Comparison of ENCODE assay signal across 11 cellular contexts in the genomic region with DNA sequence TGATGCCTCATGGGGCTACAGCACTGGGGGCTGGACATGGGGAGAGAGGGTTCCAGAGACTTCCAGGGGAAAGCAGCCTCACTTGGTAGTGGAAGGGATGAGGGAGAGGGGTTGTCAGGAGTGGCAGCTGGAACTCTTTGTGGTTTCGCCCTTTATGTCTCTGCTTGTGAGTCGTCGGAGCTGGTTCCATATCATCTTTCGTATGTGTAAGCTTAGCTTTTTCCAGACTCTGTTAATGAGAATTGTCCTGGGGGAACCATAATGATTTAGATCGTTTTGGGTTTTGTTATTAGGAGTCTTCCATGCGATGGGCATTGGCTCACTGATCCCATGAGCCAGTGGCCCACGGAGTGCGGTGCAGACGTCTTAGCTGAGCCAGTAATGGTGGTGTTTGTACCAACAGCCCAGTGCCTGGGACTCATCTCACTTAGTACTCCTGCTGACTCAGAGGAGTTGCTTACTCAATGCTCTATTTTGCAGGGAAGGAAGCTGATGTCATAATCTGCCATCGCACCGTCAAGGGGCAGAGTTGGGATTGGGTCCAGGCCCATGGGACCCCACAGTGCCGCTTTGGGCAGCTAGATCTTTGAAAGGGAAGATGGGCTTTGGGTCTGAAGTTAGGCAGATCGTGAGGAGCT. TPM values are rescaled to one million over a fixed set of nuclear protein-coding genes. Genes with fewer than 3 reads are reported as not detected.
DNase-seq lines count a peak whose midpoint lies in the region; ATAC-seq, FAIRE-seq and TF ChIP-seq lines count a peak whose summit lies in the region.
"Had no signal": no experiment of that assay in that cellular context is flagged by ENCODE, and none has a peak within 500 bp of the region (broad histone marks: within the 10 kb centered on the region; RNA-seq: fewer than 3 reads in every experiment).

No MANE protein-coding gene starts in this region.

- FAIRE-seq in K562 (lab: Jason Lieb, UNC) (peak; percentile 44), GM19239 (lab: Jason Lieb, UNC) (no peak)

- 34% methylated on average over 13 of the region's 13 CpGs for WGBS in K562 (ENCODE audit: insufficient coverage, low coverage, missing lambda C conversion rate)
- 87 to 88% methylated on average over 11 to 13 of the region's 13 CpGs for WGBS in mesodermal cell (ENCODE audit: insufficient coverage in 2 of 2), 2 experiments

- POLR2A ChIA-PET in K562 (lab: Yijun Ruan, JAX): interaction anchor here (0.5 to 1.0 kb wide), 2 partner anchors 38 to 174 kb away, joined by 3 read pairs; no protein-coding TSS in a partner anchor

- no peaks in the 10 kb centered on the region for H3K79me2 ChIP-seq in K562 (ENCODE audit: control insufficient read depth, insufficient read depth, low read length)

- H3K4me3 ChIP-seq in K562 (no peak overlapping the region), mesodermal cell (ENCODE audit: extremely low read depth, insufficient read depth, low read length, poor library complexity, severe bottlenecking) (no peak overlapping the region)
- H3K4me3 ChIP-seq: vagina had no signal

- CTCF ChIA-PET in K562 (lab: Yijun Ruan, JAX; ENCODE audit: low intra/inter-chr PET ratio): no interaction called here

- no peaks in the 10 kb centered on the region for H3K9me1 ChIP-seq in K562 (ENCODE audit: control insufficient read depth, insufficient read depth, low read length)

- no peak overlapping the region for H3K9ac ChIP-seq in K562 (ENCODE audit: insufficient read depth in 1 of 2, low read depth in 2 of 2, low read length in 2 of 2)

- no TSS peak for BruUV-seq in K562 (replicated peaks; lab: Mats Ljungman, UMichigan)

- ATAC-seq in K562: peak; percentile 75
- ATAC-seq in GM19452 (IDR thresholded peaks at IDR 0.05; ENCODE audit: unreplicated experiment): no peak

- no peak overlapping the region for H3K4me2 ChIP-seq in K562 (ENCODE audit: insufficient read depth, low read length)

- H3K4me1 ChIP-seq in K562 (replicated peaks in 1 of 2; ENCODE audit: control insufficient read depth in 2 of 2, insufficient read depth in 2 of 2, low read length in 2 of 2) (peaks cover 4 to 14% of the 10 kb centered on the region in 2 experiments; a peak in 3 of 5 replicates), mesodermal cell (ENCODE audit: control insufficient read depth, insufficient read depth, low read length, poor library complexity, severe bottlenecking) (peaks cover 31% of the 10 kb centered on the region)
- H3K4me1 ChIP-seq: vagina had no signal

- H3K27ac ChIP-seq in K562 (ENCODE audit: extremely low read depth, low read depth, low read length) (no peak overlapping the region), mesodermal cell (ENCODE audit: low read depth, low read length, severe bottlenecking) (peak overlapping the region; percentile 69)
- H3K27ac ChIP-seq: vagina had no signal

- H4K20me1 ChIP-seq in K562 (replicated peaks; ENCODE audit: control insufficient read depth, insufficient read depth, low read length): peaks cover 11% of the 10 kb centered on the region; the same call in 1 of the 2 replicates

- in situ Hi-C loops in K562 (cut with MboI): loop anchor here (25.0 kb wide), 1 partner anchor 769 kb away; no protein-coding TSS in a partner anchor

- H3K36me3 ChIP-seq in K562 (ENCODE audit: control insufficient read depth, insufficient read depth, low read length): no peaks in the 10 kb centered on the region
- peaks cover 40% of the 10 kb centered on the region for H3K36me3 ChIP-seq in mesodermal cell (ENCODE audit: control insufficient read depth, insufficient read depth, low read length)

- TF ChIP-seq RAD21 in K562 (CRISPR knock-in tag; conservative IDR thresholded peaks at IDR 0.05 in 1 of 2, IDR thresholded peaks at IDR 0.05 in 1 of 2): no peak

- H3K9me3 ChIP-seq in K562 (replicated peaks; ENCODE audit: control insufficient read depth, insufficient read depth, low read depth, low read length): no peaks in the 10 kb centered on the region
- H3K9me3 ChIP-seq in mesodermal cell (ENCODE audit: control insufficient read depth, low read length): no peaks in the 10 kb centered on the region
- H3K9me3 ChIP-seq: vagina had no signal

- no peak overlapping the region for H2AFZ ChIP-seq in K562 (ENCODE audit: low read depth, low read length)

- DNase-seq in AG09319 (ENCODE audit: extremely low read depth, low read depth): peak; percentile 49
- peak; percentile 3 to 40 for DNase-seq in Kasumi-1 (lab: John Stamatoyannopoulos, UW)
- peak in 1 of 4 experiments; percentile 29 for DNase-seq in K562 (ENCODE audit: extremely low read depth in 1 of 4, low spot score in 3 of 4)
- no peak for DNase-seq in NCI-H2029 treated with DMSO at 0.1 percent for 48 hours (lab: John Stamatoyannopoulos, UW)
- no peak for DNase-seq in T-helper 9 cell
- no peak for DNase-seq in GM19239 (ENCODE audit: insufficient read length, low spot score)
- DNase-seq: activated naive CD8-positive, alpha-beta T cell treated with anti-CD3 and anti-CD28 coated beads for 36 hours; KBM-7 had no signal

- TF ChIP-seq CTCF in AG09319 (IDR thresholded peaks at IDR 0.05; ENCODE audit: low read depth, low read length) (no peak), K562 (IDR thresholded peaks at IDR 0.05 in 2 of 3, conservative IDR thresholded peaks at IDR 0.05 in 1 of 3; ENCODE audit: insufficient read depth in 2 of 3, low read depth in 1 of 3, low read length in 3 of 3) (no peak)

- no peak for TF ChIP-seq POLR2A in K562 (conservative IDR thresholded peaks at IDR 0.05)

- no peak for TF ChIP-seq EP300 in K562 (IDR thresholded peaks at IDR 0.05; ENCODE audit: low read length)

- H3K27me3 ChIP-seq in K562 (ENCODE audit: control insufficient read depth in 2 of 2, insufficient read depth in 2 of 2, low read length in 2 of 2): no peaks in the 10 kb centered on the region
- H3K27me3 ChIP-seq: vagina had no signal

- intact Hi-C loops in K562 (cut with micrococcal nuclease): no loop called here

TF ChIP-seq in K562, 482 proteins besides CTCF, POLR2A, EP300 and RAD21 (continues in another document):
- TF ChIP-seq JUN (IDR thresholded peaks at IDR 0.05; ENCODE audit: borderline replicate concordance, low read depth, low read length) (peak; percentile 78), JUN (CRISPR knock-in tag; IDR thresholded peaks at IDR 0.05; ENCODE audit: borderline replicate concordance) (no peak), ZNF175 (CRISPR knock-in tag; IDR thresholded peaks at IDR 0.05; ENCODE audit: low read depth) (peak; percentile 89)
- TF ChIP-seq, protein P1, sequence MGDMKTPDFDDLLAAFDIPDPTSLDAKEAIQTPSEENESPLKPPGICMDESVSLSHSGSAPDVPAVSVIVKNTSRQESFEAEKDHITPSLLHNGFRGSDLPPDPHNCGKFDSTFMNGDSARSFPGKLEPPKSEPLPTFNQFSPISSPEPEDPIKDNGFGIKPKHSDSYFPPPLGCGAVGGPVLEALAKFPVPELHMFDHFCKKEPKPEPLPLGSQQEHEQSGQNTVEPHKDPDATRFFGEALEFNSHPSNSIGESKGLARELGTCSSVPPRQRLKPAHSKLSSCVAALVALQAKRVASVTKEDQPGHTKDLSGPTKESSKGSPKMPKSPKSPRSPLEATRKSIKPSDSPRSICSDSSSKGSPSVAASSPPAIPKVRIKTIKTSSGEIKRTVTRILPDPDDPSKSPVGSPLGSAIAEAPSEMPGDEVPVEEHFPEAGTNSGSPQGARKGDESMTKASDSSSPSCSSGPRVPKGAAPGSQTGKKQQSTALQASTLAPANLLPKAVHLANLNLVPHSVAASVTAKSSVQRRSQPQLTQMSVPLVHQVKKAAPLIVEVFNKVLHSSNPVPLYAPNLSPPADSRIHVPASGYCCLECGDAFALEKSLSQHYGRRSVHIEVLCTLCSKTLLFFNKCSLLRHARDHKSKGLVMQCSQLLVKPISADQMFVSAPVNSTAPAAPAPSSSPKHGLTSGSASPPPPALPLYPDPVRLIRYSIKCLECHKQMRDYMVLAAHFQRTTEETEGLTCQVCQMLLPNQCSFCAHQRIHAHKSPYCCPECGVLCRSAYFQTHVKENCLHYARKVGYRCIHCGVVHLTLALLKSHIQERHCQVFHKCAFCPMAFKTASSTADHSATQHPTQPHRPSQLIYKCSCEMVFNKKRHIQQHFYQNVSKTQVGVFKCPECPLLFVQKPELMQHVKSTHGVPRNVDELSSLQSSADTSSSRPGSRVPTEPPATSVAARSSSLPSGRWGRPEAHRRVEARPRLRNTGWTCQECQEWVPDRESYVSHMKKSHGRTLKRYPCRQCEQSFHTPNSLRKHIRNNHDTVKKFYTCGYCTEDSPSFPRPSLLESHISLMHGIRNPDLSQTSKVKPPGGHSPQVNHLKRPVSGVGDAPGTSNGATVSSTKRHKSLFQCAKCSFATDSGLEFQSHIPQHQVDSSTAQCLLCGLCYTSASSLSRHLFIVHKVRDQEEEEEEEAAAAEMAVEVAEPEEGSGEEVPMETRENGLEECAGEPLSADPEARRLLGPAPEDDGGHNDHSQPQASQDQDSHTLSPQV (IDR thresholded peaks at IDR 0.05): no peak
- TF ChIP-seq, protein P2, sequence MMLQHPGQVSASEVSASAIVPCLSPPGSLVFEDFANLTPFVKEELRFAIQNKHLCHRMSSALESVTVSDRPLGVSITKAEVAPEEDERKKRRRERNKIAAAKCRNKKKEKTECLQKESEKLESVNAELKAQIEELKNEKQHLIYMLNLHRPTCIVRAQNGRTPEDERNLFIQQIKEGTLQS (IDR thresholded peaks at IDR 0.05): peak; percentile 89
- TF ChIP-seq, protein P2 (CRISPR knock-in tag; conservative IDR thresholded peaks at IDR 0.05): no peak

RNA-seq across cellular contexts. Expression of gene NEK6, which starts 48.5 kb away (rescaled TPM):
- total RNA-seq in K562 (2011; cell fraction: chromatin; rRNA removed; ENCODE audit: low replicate concordance): 11.0 and 26.4 TPM in 2 replicates
- 6.4 and 7.7 TPM in 2 replicates for total RNA-seq in K562 (2011; cell fraction: nucleolus; rRNA removed)
- 8.4 and 9.9 TPM in 2 replicates for total RNA-seq in K562 (2011; cell fraction: nucleoplasm; rRNA removed)
- total RNA-seq in K562 (2014; rRNA removed) (8.0 and 11.4 TPM in 2 replicates), K562 (2014; rRNA removed; fragmentation: Illumina TruSeq; extraction: Trizol) (6.1 and 6.9 TPM in 2 replicates), K562 (2015; rRNA removed; fragmentation: Illumina TruSeq; extraction: Trizol) (7.9 and 8.4 TPM in 2 replicates), K562 (2021) (19.0 and 19.7 TPM in 2 replicates)
- polyA plus RNA-seq in K562 (2011; rRNA removed) (12.1 and 27.8 TPM in 2 replicates), K562 (2014; fragmentation: Illumina TruSeq; extraction: Trizol) (12.5 and 12.9 TPM in 2 replicates), K562 (2014; fragmentation: Nextera tagmentation; extraction: Ambion mirVana) (1 to 10 TPM; 3.1 to 3.5 TPM), K562 (2014; rRNA removed) (9.5 and 13.1 TPM in 2 replicates)
- 20.4 and 25.6 TPM in 2 replicates for polyA plus RNA-seq in K562 (2011; cell fraction: cytosol; rRNA removed)
- 13.6 and 24.6 TPM in 2 replicates for polyA plus RNA-seq in K562 (2011; cell fraction: nucleus; rRNA removed)
- 8.5 and 12.5 TPM in 2 replicates for polyA plus RNA-seq in K562 (2012)
- polyA minus RNA-seq in K562 (2011; rRNA and poly(A)+ RNA removed): 24.9 and 49.3 TPM in 2 replicates
- polyA minus RNA-seq in K562 (2011; cell fraction: cytosol; rRNA and poly(A)+ RNA removed): 10.0 and 18.9 TPM in 2 replicates
- 4.8 and 27.3 TPM in 2 replicates for polyA minus RNA-seq in K562 (2011; cell fraction: nucleus; rRNA and poly(A)+ RNA removed)
- 28.5 TPM for polyA plus RNA-seq in mesodermal cell (2013, experiment 1 of 2)
- 27.9 TPM for polyA plus RNA-seq in mesodermal cell (2013, experiment 2 of 2)

Comparison
In these comparisons a context has a peak if more than half of its experiments do, and no peak if none do; other contexts are left out.
1. DNase-seq: peak in AG09319 (single experiment) and Kasumi-1 (2 of 2); none in NCI-H2029 treated with DMSO at 0.1 percent for 48 hours (single experiment), T-helper 9 cell (single experiment) and GM19239 (single experiment).